In the genomic region with DNA sequence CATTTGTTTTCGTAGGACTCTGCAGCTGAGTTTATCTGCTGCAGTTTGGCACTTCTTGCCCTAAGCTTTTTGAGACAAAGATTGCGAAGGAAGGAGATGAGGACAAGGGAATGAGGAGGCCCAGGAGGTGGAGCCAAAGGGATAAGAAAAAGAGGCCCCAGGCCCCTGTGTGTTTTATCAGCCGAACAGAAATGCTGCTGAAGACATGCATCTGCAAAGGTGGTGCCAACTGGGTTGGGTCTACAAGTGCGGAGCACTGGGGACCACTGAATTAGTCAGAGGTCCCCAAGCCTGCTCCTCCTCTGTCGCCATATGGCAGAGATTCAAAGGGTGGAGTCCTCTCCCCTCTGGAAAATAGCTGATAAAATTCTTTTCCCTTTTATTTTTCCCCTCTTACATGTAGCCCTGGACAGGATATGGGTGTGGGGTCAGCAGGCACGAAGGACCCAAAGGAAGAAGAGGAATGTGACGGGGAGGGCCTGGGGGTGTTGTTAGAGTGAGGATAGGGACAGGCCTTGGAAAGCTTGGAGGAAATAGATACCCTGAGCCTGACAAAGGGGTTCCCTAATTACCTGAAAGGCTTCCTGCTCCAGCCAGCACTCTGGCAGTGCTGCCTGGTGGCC, we compare ENCODE assay signal across 19 cellular contexts. TPM values are rescaled to one million over a fixed set of nuclear protein-coding genes. Genes with fewer than 3 reads are reported as not detected.
A peak's percentile ranks its signal among the peaks of the same experiment; 100 is the strongest.
DNase-seq lines count a peak whose midpoint lies in the region; ATAC-seq and TF ChIP-seq lines count a peak whose summit lies in the region.
"Had no signal": no experiment of that assay in that cellular context is flagged by ENCODE, and none has a peak within 500 bp of the region (broad histone marks: within the 10 kb centered on the region; RNA-seq: fewer than 3 reads in every experiment).

No MANE protein-coding gene starts in this region.

- H3K36me3 Mint-ChIP-seq in mesothelial cell of epicardium: no peaks in the 10 kb centered on the region
- H3K36me3 Mint-ChIP-seq: activated naive CD4-positive, alpha-beta T cell treated with anti-CD3 and anti-CD28 coated beads, Interleukin-2, amount 50 U/mL, for 24 hours; naive thymus-derived CD8-positive, alpha-beta T cell; stimulated activated naive B cell treated with anti-CD40 and anti-IgM and Interleukin-4, amounts not matched to agents 10 μg/mL and 1 μg/mL and 100 μg/mL, for 72 hours had no signal

- H3K27ac ChIP-seq in body of pancreas (peak overlapping the region in 1 of 4 donors; percentile 30), right atrium auricular region (peak overlapping the region; percentile 84 to 92), spleen (peak overlapping the region in 5 of 8 donors; percentile 5 to 70 (median 37))

- no peak overlapping the region for H3K4me3 Mint-ChIP-seq in mesothelial cell of epicardium
- H3K4me3 Mint-ChIP-seq: activated B cell treated with CpG ODN at 0.5 μM for 24 hours; activated naive CD4-positive, alpha-beta T cell treated with anti-CD3 and anti-CD28 coated beads, Interleukin-2, amount 50 U/mL, for 24 hours; naive thymus-derived CD8-positive, alpha-beta T cell; stimulated activated naive B cell treated with anti-CD40 and anti-IgM and Interleukin-4, amounts not matched to agents 10 μg/mL and 1 μg/mL and 100 μg/mL, for 72 hours had no signal

- H3K27me3 ChIP-seq in body of pancreas: peaks cover 0 to 5% of the 10 kb centered on the region in 2 donors
- H3K27me3 ChIP-seq in right atrium auricular region: no peaks in the 10 kb centered on the region
- H3K27me3 ChIP-seq in spleen (replicated peaks in 1 of 7): peaks cover 0 to 45% (median 15%) of the 10 kb centered on the region in 7 donors

- DNase-seq in KBM-7: peak; percentile 82
- DNase-seq in body of pancreas: peak in 2 of 4 donors; percentile 18 to 20
- peak; percentile 90 for DNase-seq in right atrium auricular region (ENCODE audit: low spot score)
- no peak for DNase-seq in spleen
- DNase-seq in OCI-M2 (lab: John Stamatoyannopoulos, UW; ENCODE audit: unreplicated experiment): no peak
- no peak for DNase-seq in mesothelial cell of epicardium (ENCODE audit: low spot score in 2 of 2, unreplicated experiment in 2 of 2)
- DNase-seq: activated B cell treated with CpG ODN at 0.5 μM for 24 hours; activated CD8-positive, alpha-beta memory T cell treated with anti-CD3 and anti-CD28 coated beads, Interleukin-2, amount 50 U/mL, for 48 hours; caudate nucleus; COR-L47; left colon; naive thymus-derived CD8-positive, alpha-beta T cell; NCI-H1417 treated with DMSO at 0.1 percent for 48 hours; NCI-H446 treated with DMSO at 0.1 percent for 48 hours; stimulated activated naive B cell treated with anti-CD40 and anti-IgM and Interleukin-4, amounts not matched to agents 10 μg/mL and 1 μg/mL and 100 μg/mL, for 72 hours had no signal

- intact Hi-C loops in body of pancreas (cut with DNase I): no loop called here
- intact Hi-C loops in spleen (cut with DNase I; ENCODE audit: low total_unique reads): no loop called here

- peak in 1 of 7 experiments; percentile 3 for TF ChIP-seq CTCF in body of pancreas (IDR thresholded peaks at IDR 0.05)
- peak in 1 of 2 donors; percentile 52 for TF ChIP-seq CTCF in right atrium auricular region (IDR thresholded peaks at IDR 0.05)
- no peak for TF ChIP-seq CTCF in spleen (IDR thresholded peaks at IDR 0.05 in 8 of 11, conservative IDR thresholded peaks at IDR 0.05 in 3 of 11)
- TF ChIP-seq CTCF in mesothelial cell of epicardium (IDR thresholded peaks at IDR 0.05; ENCODE audit: unreplicated experiment): no peak

- 62 to 69% methylated on average over 7 of the region's 7 CpGs for WGBS in body of pancreas, 2 donors
- WGBS in spleen, 5 donors: 23 to 35% (median 32%) methylated on average over 7 of the region's 7 CpGs

- H3K9me3 ChIP-seq in body of pancreas (no peaks in the 10 kb centered on the region), right atrium auricular region (no peaks in the 10 kb centered on the region), spleen (no peaks in the 10 kb centered on the region)

- peaks cover 63% of the 10 kb centered on the region for H3K27me3 Mint-ChIP-seq in mesothelial cell of epicardium (ENCODE audit: low read depth)

- H3K9me3 Mint-ChIP-seq in mesothelial cell of epicardium: no peaks in the 10 kb centered on the region
- H3K9me3 Mint-ChIP-seq: activated B cell treated with CpG ODN at 0.5 μM for 24 hours; activated naive CD4-positive, alpha-beta T cell treated with anti-CD3 and anti-CD28 coated beads, Interleukin-2, amount 50 U/mL, for 24 hours; naive thymus-derived CD8-positive, alpha-beta T cell; stimulated activated naive B cell treated with anti-CD40 and anti-IgM and Interleukin-4, amounts not matched to agents 10 μg/mL and 1 μg/mL and 100 μg/mL, for 72 hours had no signal

- in situ Hi-C loops in KBM-7 (cut with MboI; ENCODE audit: low pct_unique_long_range_greater_than_20kb, low sequenced_read_pairs): no loop called here

- peak; percentile 33 for ATAC-seq in body of pancreas
- ATAC-seq in HG03439 (IDR thresholded peaks at IDR 0.05; ENCODE audit: unreplicated experiment): no peak
- no peak for ATAC-seq in HG03159 (IDR thresholded peaks at IDR 0.05; ENCODE audit: unreplicated experiment)
- ATAC-seq: left colon; naive thymus-derived CD8-positive, alpha-beta T cell; SK-N-SH treated with all-trans-retinoic acid at 6 μM for 48 hours; stimulated activated naive B cell treated with anti-CD40 and anti-IgM and Interleukin-4, amounts not matched to agents 10 μg/mL and 1 μg/mL and 100 μg/mL, for 72 hours had no signal

- peaks cover 5% of the 10 kb centered on the region for H3K4me1 Mint-ChIP-seq in mesothelial cell of epicardium

- H3K27ac Mint-ChIP-seq in mesothelial cell of epicardium: no peak overlapping the region
- H3K27ac Mint-ChIP-seq: activated B cell treated with CpG ODN at 0.5 μM for 24 hours; activated naive CD4-positive, alpha-beta T cell treated with anti-CD3 and anti-CD28 coated beads, Interleukin-2, amount 50 U/mL, for 24 hours; naive thymus-derived CD8-positive, alpha-beta T cell; stimulated activated naive B cell treated with anti-CD40 and anti-IgM and Interleukin-4, amounts not matched to agents 10 μg/mL and 1 μg/mL and 100 μg/mL, for 72 hours had no signal

- H3K4me3 ChIP-seq in body of pancreas: no peak overlapping the region
- H3K4me3 ChIP-seq in right atrium auricular region: peak overlapping the region; percentile 69 to 70
- H3K4me3 ChIP-seq in spleen: no peak overlapping the region

- H3K4me1 ChIP-seq in body of pancreas: peaks cover 7% of the 10 kb centered on the region
- H3K4me1 ChIP-seq in right atrium auricular region: peaks cover 0 to 82% of the 10 kb centered on the region in 2 donors
- H3K4me1 ChIP-seq in spleen: peaks cover 9 to 28% (median 18%) of the 10 kb centered on the region in 6 donors

- H3K36me3 ChIP-seq in body of pancreas (replicated peaks in 1 of 2; ENCODE audit: insufficient read depth in 1 of 2, low read depth in 2 of 2) (no peaks in the 10 kb centered on the region), right atrium auricular region (no peaks in the 10 kb centered on the region), spleen (no peaks in the 10 kb centered on the region)

- no peak for TF ChIP-seq POLR2A in body of pancreas (IDR thresholded peaks at IDR 0.05)
- no peak for TF ChIP-seq POLR2A in spleen (IDR thresholded peaks at IDR 0.05)

RNA-seq across cellular contexts. Expression of gene CD34, which starts 2.7 kb away (rescaled TPM):
- total RNA-seq in body of pancreas (10 to 100 TPM; 11.5 to 14.8 TPM), right atrium auricular region (10 to 100 TPM; 76.7 to 76.8 TPM), spleen (10 to 100 TPM; 12.6 to 31.5 (median 22.0) TPM), mesothelial cell of epicardium (1.2 to 1.6 TPM (median 1.2 TPM) in 3 replicates)
- polyA plus RNA-seq in spleen: 10 to 100 TPM in 1 of 3 donors, 1 to 10 TPM in 2; 5.1 to 17.7 (median 6.7) TPM
- total RNA-seq: activated B cell treated with CpG ODN at 0.5 μM for 24 hours; naive thymus-derived CD8-positive, alpha-beta T cell had no signal
- polyA plus RNA-seq: naive thymus-derived CD8-positive, alpha-beta T cell had no signal

Comparison
In these comparisons a context has a peak if more than half of its experiments do, and no peak if none do; other contexts are left out.
1. DNase-seq: peak in KBM-7 (single experiment) and right atrium auricular region (single experiment); none in spleen (single experiment), OCI-M2 (single experiment) and mesothelial cell of epicardium (0 of 2).
2. H3K4me3 ChIP-seq: peak in right atrium auricular region (2 of 2); none in body of pancreas (0 of 2) and spleen (0 of 8).